Comparison of ENCODE assay signal across 23 cellular contexts in the genomic region with DNA sequence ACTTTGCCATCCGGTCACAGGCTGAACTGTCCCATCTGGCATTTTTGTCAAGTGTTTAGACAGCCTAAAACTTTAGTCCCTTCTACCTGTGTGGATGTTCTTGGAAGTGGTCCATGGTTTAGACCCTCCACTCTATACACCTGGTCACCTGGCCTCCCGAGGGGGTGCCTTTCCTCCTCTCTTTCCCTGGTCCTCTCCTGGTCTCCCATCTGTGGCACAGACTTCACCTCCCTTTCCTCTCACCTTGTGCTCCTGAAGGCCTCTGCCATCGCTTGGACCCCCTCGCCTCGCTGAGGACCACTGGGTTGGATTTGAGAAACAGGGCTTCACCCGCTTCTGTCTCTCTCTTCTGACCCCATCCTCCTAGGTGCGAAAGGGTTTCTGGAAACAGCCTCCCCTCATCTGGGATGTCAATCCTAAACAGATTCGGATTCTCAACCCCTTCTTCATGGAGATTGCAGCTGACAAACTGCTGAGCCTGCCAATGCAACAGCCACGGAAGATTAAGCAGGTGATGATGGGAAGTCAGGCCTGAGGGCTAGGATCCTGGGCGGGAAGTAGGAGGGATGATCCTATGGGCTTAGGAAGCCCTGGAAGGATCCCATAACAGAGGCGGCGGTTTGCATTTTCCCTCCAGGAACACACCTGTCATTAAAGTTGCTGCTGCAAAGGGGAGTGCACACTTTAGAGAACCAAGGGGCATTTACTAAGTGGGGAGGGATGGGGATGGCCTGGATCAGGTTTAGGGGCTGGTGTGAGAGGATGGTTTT. TPM values are rescaled to one million over a fixed set of nuclear protein-coding genes. Genes with fewer than 3 reads are reported as not detected.
DNase-seq lines count a peak whose midpoint lies in the region; ATAC-seq and TF ChIP-seq lines count a peak whose summit lies in the region.
"Had no signal": no experiment of that assay in that cellular context is flagged by ENCODE, and none has a peak within 500 bp of the region (broad histone marks: within the 10 kb centered on the region; RNA-seq: fewer than 3 reads in every experiment).

No MANE protein-coding gene starts in this region.

- H3K36me3 Mint-ChIP-seq in activated naive CD4-positive, alpha-beta T cell treated with anti-CD3 and anti-CD28 coated beads, Interleukin-2, amount 10 ng/mL, durations not matched to agents 7 days and 5 days, result no peaks in the 10 kb centered on the region
- peaks cover 7% of the 10 kb centered on the region for H3K36me3 Mint-ChIP-seq in central memory CD8-positive, alpha-beta T cell (ENCODE audit: insufficient read depth)
- H3K36me3 Mint-ChIP-seq in neural progenitor cell, result peaks cover 7% of the 10 kb centered on the region
- H3K36me3 Mint-ChIP-seq in stimulated activated memory B cell treated with anti-CD40 and anti-IgM and Interleukin-4, amounts not matched to agents 10 μg/mL and 1 μg/mL and 100 μg/mL, for 72 hours, result peaks cover 19% of the 10 kb centered on the region

- no peak for DNase-seq in activated naive CD4-positive, alpha-beta T cell treated with anti-CD3 and anti-CD28 coated beads, Interleukin-2, amount 10 ng/mL, durations not matched to agents 7 days and 5 days
- DNase-seq in activated naive CD4-positive, alpha-beta T cell treated with anti-CD3 and anti-CD28 coated beads, Interleukin-2, amount 50 U/mL, for 16 hours, result no peak
- DNase-seq in H7 (peak; percentile 23), neural progenitor cell (ENCODE audit: low spot score) (no peak), osteoblast (ENCODE audit: insufficient read length, low spot score, missing footprints) (no peak)
- no peak for DNase-seq in central memory CD8-positive, alpha-beta T cell (ENCODE audit: low spot score in 2 of 2)
- DNase-seq: BE2C; CD4-positive, CD25-positive, alpha-beta regulatory T cell; COR-L47; DMS153; GF-D8; GM23248; IMR-90; NCI-H1092 treated with DMSO at 0.1 percent for 48 hours; NCI-H2081 treated with DMSO at 0.1 percent for 48 hours; NCI-H446 treated with DMSO at 0.1 percent for 48 hours; NCI-H69; NK-92 treated with Interleukin-12 subunit alpha and Interleukin-12 subunit beta, amount 100 ng/mL, for 24 hours; Peyer's patch; SHP77 had no signal

- no peak for ATAC-seq in central memory CD8-positive, alpha-beta T cell (replicated peaks; ENCODE audit: extremely low read depth, poor library complexity, severe bottlenecking)
- no peak for ATAC-seq in activated CD4-positive, CD25-positive, alpha-beta regulatory T cell treated with anti-CD3 and anti-CD28 coated beads, Interleukin-2, amount 50 U/mL, for 24 hours
- ATAC-seq in stimulated activated memory B cell treated with anti-CD40 and anti-IgM and Interleukin-4, amounts not matched to agents 10 μg/mL and 1 μg/mL and 100 μg/mL, for 72 hours, result no peak
- ATAC-seq: HCT116 had no signal

- H3K9me3 Mint-ChIP-seq in activated naive CD4-positive, alpha-beta T cell treated with anti-CD3 and anti-CD28 coated beads, Interleukin-2, amount 10 ng/mL, durations not matched to agents 7 days and 5 days, result no peaks in the 10 kb centered on the region
- H3K9me3 Mint-ChIP-seq in central memory CD8-positive, alpha-beta T cell, result no peaks in the 10 kb centered on the region
- H3K9me3 Mint-ChIP-seq in neural progenitor cell, result no peaks in the 10 kb centered on the region
- no peaks in the 10 kb centered on the region for H3K9me3 Mint-ChIP-seq in stimulated activated memory B cell treated with anti-CD40 and anti-IgM and Interleukin-4, amounts not matched to agents 10 μg/mL and 1 μg/mL and 100 μg/mL, for 72 hours
- H3K9me3 Mint-ChIP-seq: CD4-positive, CD25-positive, alpha-beta regulatory T cell had no signal

- no peak overlapping the region for H3K4me3 Mint-ChIP-seq in activated naive CD4-positive, alpha-beta T cell treated with anti-CD3 and anti-CD28 coated beads, Interleukin-2, amount 10 ng/mL, durations not matched to agents 7 days and 5 days
- no peak overlapping the region for H3K4me3 Mint-ChIP-seq in central memory CD8-positive, alpha-beta T cell
- H3K4me3 Mint-ChIP-seq in neural progenitor cell, result no peak overlapping the region
- no peak overlapping the region for H3K4me3 Mint-ChIP-seq in stimulated activated memory B cell treated with anti-CD40 and anti-IgM and Interleukin-4, amounts not matched to agents 10 μg/mL and 1 μg/mL and 100 μg/mL, for 72 hours
- H3K4me3 Mint-ChIP-seq: CD4-positive, CD25-positive, alpha-beta regulatory T cell had no signal

- H3K4me2 ChIP-seq in neural progenitor cell (no peak overlapping the region), osteoblast (ENCODE audit: insufficient read depth, low read length) (no peak overlapping the region)

- H3K9me3 ChIP-seq in neural progenitor cell (ENCODE audit: low read depth) (no peaks in the 10 kb centered on the region), osteoblast (ENCODE audit: low read depth, low read length) (no peaks in the 10 kb centered on the region)
- H3K9me3 ChIP-seq: BE2C, Peyer's patch had no signal

- H3K4me1 Mint-ChIP-seq in activated naive CD4-positive, alpha-beta T cell treated with anti-CD3 and anti-CD28 coated beads, Interleukin-2, amount 10 ng/mL, durations not matched to agents 7 days and 5 days, result no peaks in the 10 kb centered on the region
- no peaks in the 10 kb centered on the region for H3K4me1 Mint-ChIP-seq in central memory CD8-positive, alpha-beta T cell
- peaks cover 16% of the 10 kb centered on the region for H3K4me1 Mint-ChIP-seq in neural progenitor cell
- H3K4me1 Mint-ChIP-seq in stimulated activated memory B cell treated with anti-CD40 and anti-IgM and Interleukin-4, amounts not matched to agents 10 μg/mL and 1 μg/mL and 100 μg/mL, for 72 hours, result no peaks in the 10 kb centered on the region
- H3K4me1 Mint-ChIP-seq: CD4-positive, CD25-positive, alpha-beta regulatory T cell had no signal

- H3K27ac Mint-ChIP-seq in activated naive CD4-positive, alpha-beta T cell treated with anti-CD3 and anti-CD28 coated beads, Interleukin-2, amount 10 ng/mL, durations not matched to agents 7 days and 5 days, result peak overlapping the region; percentile 12
- peak overlapping the region; percentile 5 for H3K27ac Mint-ChIP-seq in central memory CD8-positive, alpha-beta T cell (ENCODE audit: low read depth)
- peak overlapping the region; percentile 6 for H3K27ac Mint-ChIP-seq in neural progenitor cell
- H3K27ac Mint-ChIP-seq in stimulated activated memory B cell treated with anti-CD40 and anti-IgM and Interleukin-4, amounts not matched to agents 10 μg/mL and 1 μg/mL and 100 μg/mL, for 72 hours, result no peak overlapping the region
- H3K27ac Mint-ChIP-seq: CD4-positive, CD25-positive, alpha-beta regulatory T cell had no signal

- H3K27me3 ChIP-seq in H7 (ENCODE audit: control insufficient read depth, insufficient read depth, low read length), result no peaks in the 10 kb centered on the region
- H3K27me3 ChIP-seq in neural progenitor cell, result no peaks in the 10 kb centered on the region
- H3K27me3 ChIP-seq in osteoblast (ENCODE audit: insufficient read depth, low read length), result no peaks in the 10 kb centered on the region
- H3K27me3 ChIP-seq: BE2C, Peyer's patch had no signal

- H3K36me3 ChIP-seq in H7 (replicated peaks; ENCODE audit: control insufficient read depth, insufficient read depth, low read length) (no peaks in the 10 kb centered on the region; the same call in 1 of the 2 replicates), neural progenitor cell (no peaks in the 10 kb centered on the region), osteoblast (ENCODE audit: insufficient read depth, low read length) (peaks cover 27% of the 10 kb centered on the region)

- H2AFZ ChIP-seq in neural progenitor cell (replicated peaks) (no peak overlapping the region), osteoblast (ENCODE audit: low read length) (no peak overlapping the region)
- H2AFZ ChIP-seq: GM23248 had no signal

- no peaks in the 10 kb centered on the region for H3K27me3 Mint-ChIP-seq in activated naive CD4-positive, alpha-beta T cell treated with anti-CD3 and anti-CD28 coated beads, Interleukin-2, amount 10 ng/mL, durations not matched to agents 7 days and 5 days
- H3K27me3 Mint-ChIP-seq in central memory CD8-positive, alpha-beta T cell, result no peaks in the 10 kb centered on the region
- no peaks in the 10 kb centered on the region for H3K27me3 Mint-ChIP-seq in neural progenitor cell (ENCODE audit: insufficient read depth, low read depth)
- no peaks in the 10 kb centered on the region for H3K27me3 Mint-ChIP-seq in stimulated activated memory B cell treated with anti-CD40 and anti-IgM and Interleukin-4, amounts not matched to agents 10 μg/mL and 1 μg/mL and 100 μg/mL, for 72 hours
- H3K27me3 Mint-ChIP-seq: CD4-positive, CD25-positive, alpha-beta regulatory T cell had no signal

- H3K4me3 ChIP-seq in H7 (ENCODE audit: insufficient read depth, low read depth, low read length) (no peak overlapping the region), neural progenitor cell (no peak overlapping the region), osteoblast (ENCODE audit: insufficient read depth, low read length) (no peak overlapping the region)
- H3K4me3 ChIP-seq: GM23248, Peyer's patch had no signal

- H3K4me1 ChIP-seq in neural progenitor cell (peaks cover 8% of the 10 kb centered on the region), osteoblast (ENCODE audit: insufficient read depth, low read length) (no peaks in the 10 kb centered on the region)
- H3K4me1 ChIP-seq: BE2C had no signal

- CTCF ChIA-PET in activated naive CD4-positive, alpha-beta T cell treated with anti-CD3 and anti-CD28 coated beads, Interleukin-2, amount 10 ng/mL, durations not matched to agents 7 days and 5 days (lab: Charles Lee), result no interaction called here

- no peak overlapping the region for H3K27ac ChIP-seq in neural progenitor cell
- H3K27ac ChIP-seq in osteoblast (ENCODE audit: low read depth, low read length), result no peak overlapping the region
- H3K27ac ChIP-seq: GM23248, Peyer's patch had no signal

- H3K79me2 ChIP-seq in neural progenitor cell (ENCODE audit: low read depth) (no peaks in the 10 kb centered on the region), osteoblast (ENCODE audit: insufficient read depth, low read length) (no peaks in the 10 kb centered on the region)

- H3K9ac ChIP-seq in neural progenitor cell, result no peak overlapping the region
- H3K9ac ChIP-seq: GM23248 had no signal

- peaks cover 3% of the 10 kb centered on the region for H3F3A ChIP-seq in neural progenitor cell (ENCODE audit: low read depth)

- H4K20me1 ChIP-seq in neural progenitor cell (ENCODE audit: low read depth) (no peaks in the 10 kb centered on the region), osteoblast (ENCODE audit: insufficient read depth, low read length) (peaks cover 2% of the 10 kb centered on the region)

- TF ChIP-seq CTCF in neural progenitor cell (IDR thresholded peaks at IDR 0.05), result no peak
- TF ChIP-seq CTCF in osteoblast (IDR thresholded peaks at IDR 0.05; ENCODE audit: extremely low read depth, low read depth, low read length), result no peak

RNA-seq across cellular contexts. Expression of a gene that starts 53.6 kb away (rescaled TPM):
- total RNA-seq in H7 (2014; rRNA removed; shearing (Covaris generic)), result 16.0 and 19.4 TPM in 2 replicates
- 13.0 and 17.9 TPM in 2 replicates for total RNA-seq in neural progenitor cell (ENCODE audit: low replicate concordance)
- 11.8 and 13.8 TPM in 2 replicates for total RNA-seq in osteoblast
